Comparison of ENCODE assay signal across 22 cellular contexts in genomic region chr3:94137377-94137776, GRCh38.
DNase-seq lines count a peak whose midpoint lies in the region; ATAC-seq and TF ChIP-seq lines count a peak whose summit lies in the region.
"Had no signal": no experiment of that assay in that cellular context is flagged by ENCODE, and none has a peak within 500 bp of the region (broad histone marks: within the 10 kb centered on the region; RNA-seq: fewer than 3 reads in every experiment).

No MANE protein-coding gene starts in this region.

- H3K4me3 Mint-ChIP-seq in activated T-cell treated with anti-CD3 and anti-CD28 coated beads, Interleukin-2, amount 50 U/mL, for 72 hours, result no peak overlapping the region
- H3K4me3 Mint-ChIP-seq: stimulated activated effector memory CD8-positive, alpha-beta T cell treated with anti-CD3 and anti-CD28 coated beads, Interleukin-12 subunit alpha, Interleukin-12 subunit beta, amount 100 ng/mL, for 72 hours had no signal

- DNase-seq in GM03348 (ENCODE audit: low spot score) (peak; percentile 6), amniotic epithelial cell (ENCODE audit: low read depth) (peak; percentile 52), NCI-H1105 treated with DMSO at 0.1 percent for 48 hours (lab: John Stamatoyannopoulos, UW) (no peak), iPS-NIHi7 (ENCODE audit: extremely low spot score) (no peak)
- DNase-seq in activated T-cell treated with anti-CD3 and anti-CD28 coated beads, Interleukin-2, amount 50 U/mL, for 72 hours, result no peak
- DNase-seq: activated CD4-positive, alpha-beta T cell treated with anti-CD3 and anti-CD28 coated beads, Interleukin-2, amount 50 U/mL, for 1 hour; activated naive CD4-positive, alpha-beta T cell treated with anti-CD3 and anti-CD28 coated beads, Interleukin-2, amount 50 U/mL, for 16 hours; Calu3; heart right ventricle; kidney; NCI-H2171 treated with DMSO at 0.1 percent for 48 hours; NCI-H774; stimulated activated CD4-positive, alpha-beta T cell treated with anti-CD3 and anti-CD28 coated beads, Interleukin-15, amount 100 ng/mL, for 24 hours; SW 1271; thyroid gland had no signal

- no peak overlapping the region for H3K27ac ChIP-seq in gastroesophageal sphincter
- no peak overlapping the region for H3K27ac ChIP-seq in rectal smooth muscle tissue (ENCODE audit: low read depth, low read length)
- H3K27ac ChIP-seq: breast epithelium, heart right ventricle, thyroid gland had no signal

- ATAC-seq in gastroesophageal sphincter (no peak), GM21529 (IDR thresholded peaks at IDR 0.05; ENCODE audit: unreplicated experiment) (no peak)
- no peak for ATAC-seq in activated T-cell treated with anti-CD3 and anti-CD28 coated beads, Interleukin-2, amount 50 U/mL, for 72 hours (replicated peaks in 1 of 2)
- ATAC-seq: esophagus mucosa; heart right ventricle; Panc1; stimulated activated effector memory CD8-positive, alpha-beta T cell treated with anti-CD3 and anti-CD28 coated beads, Interleukin-12 subunit alpha, Interleukin-12 subunit beta, amount 100 ng/mL, for 72 hours had no signal

- H3K9me3 Mint-ChIP-seq in activated T-cell treated with anti-CD3 and anti-CD28 coated beads, Interleukin-2, amount 50 U/mL, for 72 hours, result peaks cover 2% of the 10 kb centered on the region in 2 donors

- H3K9ac ChIP-seq in rectal smooth muscle tissue (ENCODE audit: low read length), result no peak overlapping the region

- H3K27me3 Mint-ChIP-seq in activated T-cell treated with anti-CD3 and anti-CD28 coated beads, Interleukin-2, amount 50 U/mL, for 72 hours (ENCODE audit: low read depth), result peaks cover 10% of the 10 kb centered on the region

- no peak for TF ChIP-seq POLR2A in gastroesophageal sphincter (IDR thresholded peaks at IDR 0.05)

- no peak for TF ChIP-seq CTCF in gastroesophageal sphincter (IDR thresholded peaks at IDR 0.05)

- H3K4me3 ChIP-seq in gastroesophageal sphincter (peak overlapping the region; percentile 14 to 21), rectal smooth muscle tissue (ENCODE audit: low read length) (peak overlapping the region; percentile 15)
- H3K4me3 ChIP-seq: breast epithelium, heart right ventricle, thyroid gland had no signal

- H3K27ac Mint-ChIP-seq in activated T-cell treated with anti-CD3 and anti-CD28 coated beads, Interleukin-2, amount 50 U/mL, for 72 hours, result no peak overlapping the region
- H3K27ac Mint-ChIP-seq: stimulated activated effector memory CD8-positive, alpha-beta T cell treated with anti-CD3 and anti-CD28 coated beads, Interleukin-12 subunit alpha, Interleukin-12 subunit beta, amount 100 ng/mL, for 72 hours had no signal

- TF ChIP-seq EP300 in gastroesophageal sphincter (IDR thresholded peaks at IDR 0.05), result no peak

- WGBS in gastroesophageal sphincter (ENCODE audit: low coverage in 1 of 2), 2 donors, result 23 to 59% methylated on average over 6 of the region's 6 CpGs

- H3K36me3 Mint-ChIP-seq in activated T-cell treated with anti-CD3 and anti-CD28 coated beads, Interleukin-2, amount 50 U/mL, for 72 hours (ENCODE audit: insufficient read depth in 2 of 2), result no peaks in the 10 kb centered on the region
- H3K36me3 Mint-ChIP-seq: stimulated activated effector memory CD8-positive, alpha-beta T cell treated with anti-CD3 and anti-CD28 coated beads, Interleukin-12 subunit alpha, Interleukin-12 subunit beta, amount 100 ng/mL, for 72 hours had no signal

- no peaks in the 10 kb centered on the region for H3K9me3 ChIP-seq in gastroesophageal sphincter
- H3K9me3 ChIP-seq: breast epithelium, heart right ventricle, thyroid gland had no signal

- no peaks in the 10 kb centered on the region for H3K4me1 Mint-ChIP-seq in activated T-cell treated with anti-CD3 and anti-CD28 coated beads, Interleukin-2, amount 50 U/mL, for 72 hours (ENCODE audit: low read depth)
- H3K4me1 Mint-ChIP-seq: stimulated activated effector memory CD8-positive, alpha-beta T cell treated with anti-CD3 and anti-CD28 coated beads, Interleukin-12 subunit alpha, Interleukin-12 subunit beta, amount 100 ng/mL, for 72 hours had no signal

- H3K36me3 ChIP-seq in gastroesophageal sphincter (no peaks in the 10 kb centered on the region), rectal smooth muscle tissue (ENCODE audit: control insufficient read depth, insufficient read depth, low read length) (no peaks in the 10 kb centered on the region)
- H3K36me3 ChIP-seq: breast epithelium, heart right ventricle, thyroid gland had no signal

- no peaks in the 10 kb centered on the region for H3K27me3 ChIP-seq in gastroesophageal sphincter
- H3K27me3 ChIP-seq in rectal smooth muscle tissue (ENCODE audit: control insufficient read depth, insufficient read depth, low read length), result no peaks in the 10 kb centered on the region
- H3K27me3 ChIP-seq: breast epithelium, heart right ventricle, thyroid gland had no signal

- H3K4me1 ChIP-seq in gastroesophageal sphincter (no peaks in the 10 kb centered on the region), rectal smooth muscle tissue (ENCODE audit: control insufficient read depth, insufficient read depth, low read length) (no peaks in the 10 kb centered on the region)
- H3K4me1 ChIP-seq: breast epithelium, heart right ventricle, thyroid gland had no signal

Comparison
In these comparisons a context has a peak if more than half of its experiments do, and no peak if none do; other contexts are left out.
1. DNase-seq: peak in GM03348 (single experiment) and amniotic epithelial cell (single experiment); none in NCI-H1105 treated with DMSO at 0.1 percent for 48 hours (single experiment), activated T-cell treated with anti-CD3 and anti-CD28 coated beads, Interleukin-2, amount 50 U/mL, for 72 hours (0 of 2) and iPS-NIHi7 (single experiment).